ENCODE assay signal across 15 cellular contexts in the genomic region with DNA sequence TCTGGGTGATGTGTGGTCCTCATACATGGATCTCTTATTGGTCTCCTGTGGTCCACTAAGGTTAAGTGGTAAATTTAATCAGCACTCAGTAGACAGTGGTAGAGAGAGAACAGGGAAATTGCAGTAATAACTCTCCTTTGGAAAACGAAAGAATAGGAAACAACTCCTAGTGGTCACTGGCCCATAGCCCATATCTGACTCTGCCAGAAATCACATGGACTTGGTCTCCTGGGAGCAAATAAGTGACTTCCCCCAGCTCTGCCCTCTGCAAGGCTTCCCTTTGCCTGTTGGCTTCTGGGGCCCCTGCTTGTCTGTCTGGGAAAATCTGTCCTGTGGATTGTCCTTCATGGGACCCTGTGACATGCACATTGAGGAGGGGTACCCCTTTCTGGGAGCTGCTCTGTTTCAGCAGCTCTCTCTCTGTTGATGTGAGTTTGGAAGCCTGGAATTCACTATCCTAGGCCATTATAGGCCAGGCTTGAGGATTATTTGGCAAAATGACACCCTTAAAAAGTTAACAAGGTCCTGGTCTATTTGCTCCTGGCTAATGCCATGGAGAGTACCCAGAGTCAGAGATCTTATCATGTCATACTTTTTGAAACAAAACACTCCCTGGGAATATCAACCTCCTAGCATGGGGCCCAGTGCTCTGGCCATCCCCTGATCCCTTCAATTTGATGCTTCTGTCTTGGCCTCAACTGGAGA. TPM values are rescaled to one million over a fixed set of nuclear protein-coding genes. Genes with fewer than 3 reads are reported as not detected.
DNase-seq lines count a peak whose midpoint lies in the region; ATAC-seq and TF ChIP-seq lines count a peak whose summit lies in the region.
"Had no signal": no experiment of that assay in that cellular context is flagged by ENCODE, and none has a peak within 500 bp of the region (broad histone marks: within the 10 kb centered on the region; RNA-seq: fewer than 3 reads in every experiment).

No MANE protein-coding gene starts in this region.

- no peak overlapping the region for H3K4me3 ChIP-seq in right atrium auricular region
- H3K4me3 ChIP-seq in body of pancreas, result no peak overlapping the region
- H3K4me3 ChIP-seq in liver (ENCODE audit: low read depth in 1 of 3, low read length in 3 of 3), result no peak overlapping the region
- H3K4me3 ChIP-seq: gastrocnemius medialis had no signal

- no peaks in the 10 kb centered on the region for H3K9me3 ChIP-seq in right atrium auricular region
- H3K9me3 ChIP-seq in body of pancreas, result no peaks in the 10 kb centered on the region
- no peaks in the 10 kb centered on the region for H3K9me3 ChIP-seq in liver (ENCODE audit: control insufficient read depth in 4 of 4, low read length in 3 of 4)
- H3K9me3 ChIP-seq: gastrocnemius medialis had no signal

- no peak overlapping the region for H3K9ac ChIP-seq in liver (ENCODE audit: low read depth in 1 of 2, low read length in 2 of 2)

- no peak for DNase-seq in Right ventricle myocardium inferior (ENCODE audit: missing footprints)
- DNase-seq in right atrium auricular region (ENCODE audit: low spot score), result no peak
- peak in 3 of 4 donors; percentile 17 to 55 (median 42) for DNase-seq in body of pancreas
- DNase-seq in D341Med (ENCODE audit: low spot score), result no peak
- DNase-seq in NCI-H345 treated with DMSO at 0.1 percent for 48 hours (lab: John Stamatoyannopoulos, UW; ENCODE audit: unreplicated experiment), result no peak
- no peak for DNase-seq in stimulated activated CD8-positive, alpha-beta memory T cell treated with anti-CD3 and anti-CD28 coated beads, Interleukin-4, amount 100 ng/mL, for 48 hours
- DNase-seq: activated CD4-positive, alpha-beta T cell treated with anti-CD3 and anti-CD28 coated beads for 1 hour; NCI-H1417; NCI-H774 had no signal

- no peak for TF ChIP-seq POLR2A in body of pancreas (IDR thresholded peaks at IDR 0.05)

- intact Hi-C loops in Right ventricle myocardium inferior (cut with DNase I), result no loop called here
- intact Hi-C loops in body of pancreas (cut with DNase I), result loop anchor here (5.0 kb wide), 1 partner anchor 644 kb away; no protein-coding TSS in a partner anchor

- H3K4me1 ChIP-seq in right atrium auricular region (no peaks in the 10 kb centered on the region), body of pancreas (no peaks in the 10 kb centered on the region), liver (ENCODE audit: control insufficient read depth in 4 of 4, insufficient read depth in 4 of 4, low read length in 3 of 4) (peaks cover 0 to 12% (median 11%) of the 10 kb centered on the region in 4 donors)
- H3K4me1 ChIP-seq: gastrocnemius medialis had no signal

- ATAC-seq in Right ventricle myocardium inferior (peak; percentile 63), body of pancreas (peak; percentile 75), GM18909 (IDR thresholded peaks at IDR 0.05; ENCODE audit: poor library complexity, unreplicated experiment) (no peak)

- TF ChIP-seq CTCF in right atrium auricular region (IDR thresholded peaks at IDR 0.05), result no peak
- TF ChIP-seq CTCF in body of pancreas (IDR thresholded peaks at IDR 0.05), result no peak
- TF ChIP-seq CTCF in liver (IDR thresholded peaks at IDR 0.05; ENCODE audit: low read depth, low read length, missing input control), result peak; percentile 26

- peak in 1 of 2 donors; percentile 19 for TF ChIP-seq RAD21 in liver (IDR thresholded peaks at IDR 0.05)

- no peak overlapping the region for H3K27ac ChIP-seq in right atrium auricular region
- peak overlapping the region in 1 of 4 donors; percentile 19 for H3K27ac ChIP-seq in body of pancreas
- H3K27ac ChIP-seq in liver (ENCODE audit: low read depth in 1 of 2, low read length in 2 of 2), result peak overlapping the region; percentile 19 to 66
- H3K27ac ChIP-seq: gastrocnemius medialis had no signal

- no peaks in the 10 kb centered on the region for H3K27me3 ChIP-seq in right atrium auricular region
- H3K27me3 ChIP-seq in body of pancreas, result no peaks in the 10 kb centered on the region
- no peaks in the 10 kb centered on the region for H3K27me3 ChIP-seq in liver (ENCODE audit: control insufficient read depth in 4 of 4, insufficient read depth in 4 of 4, low read length in 3 of 4)

- 0 to 17% methylated on average over 1 of the region's 1 CpG for WGBS in body of pancreas, 2 donors
- 2% methylated on average over 1 of the region's 1 CpG for WGBS in liver

- no peaks in the 10 kb centered on the region for H3K36me3 ChIP-seq in right atrium auricular region
- no peaks in the 10 kb centered on the region for H3K36me3 ChIP-seq in body of pancreas (replicated peaks in 1 of 2; ENCODE audit: insufficient read depth in 1 of 2, low read depth in 2 of 2)
- H3K36me3 ChIP-seq in liver (ENCODE audit: control insufficient read depth in 4 of 4, insufficient read depth in 3 of 4, low read depth in 1 of 4, low read length in 3 of 4), result no peaks in the 10 kb centered on the region
- H3K36me3 ChIP-seq: gastrocnemius medialis had no signal

TF ChIP-seq in liver, 16 proteins besides CTCF, POLR2A, EP300 and RAD21:
- no peak for TF ChIP-seq TAF1 (conservative IDR thresholded peaks at IDR 0.05)
- TF ChIP-seq FOXA2 (IDR thresholded peaks at IDR 0.05), result no peak
- peak; percentile 50 for TF ChIP-seq HNF4G (IDR thresholded peaks at IDR 0.05)
- TF ChIP-seq FOXA1 (IDR thresholded peaks at IDR 0.05), result no peak
- no peak for TF ChIP-seq JUND (IDR thresholded peaks at IDR 0.05)
- peak; percentile 22 to 41 for TF ChIP-seq RXRA (IDR thresholded peaks at IDR 0.05)
- TF ChIP-seq SP1 (IDR thresholded peaks at IDR 0.05), result peak; percentile 45
- no peak for TF ChIP-seq GABPA (IDR thresholded peaks at IDR 0.05 in 1 of 2, conservative IDR thresholded peaks at IDR 0.05 in 1 of 2)
- TF ChIP-seq HNF4A (conservative IDR thresholded peaks at IDR 0.05), result peak; percentile 63 to 75
- no peak for TF ChIP-seq YY1 (IDR thresholded peaks at IDR 0.05)
- TF ChIP-seq, protein P1, sequence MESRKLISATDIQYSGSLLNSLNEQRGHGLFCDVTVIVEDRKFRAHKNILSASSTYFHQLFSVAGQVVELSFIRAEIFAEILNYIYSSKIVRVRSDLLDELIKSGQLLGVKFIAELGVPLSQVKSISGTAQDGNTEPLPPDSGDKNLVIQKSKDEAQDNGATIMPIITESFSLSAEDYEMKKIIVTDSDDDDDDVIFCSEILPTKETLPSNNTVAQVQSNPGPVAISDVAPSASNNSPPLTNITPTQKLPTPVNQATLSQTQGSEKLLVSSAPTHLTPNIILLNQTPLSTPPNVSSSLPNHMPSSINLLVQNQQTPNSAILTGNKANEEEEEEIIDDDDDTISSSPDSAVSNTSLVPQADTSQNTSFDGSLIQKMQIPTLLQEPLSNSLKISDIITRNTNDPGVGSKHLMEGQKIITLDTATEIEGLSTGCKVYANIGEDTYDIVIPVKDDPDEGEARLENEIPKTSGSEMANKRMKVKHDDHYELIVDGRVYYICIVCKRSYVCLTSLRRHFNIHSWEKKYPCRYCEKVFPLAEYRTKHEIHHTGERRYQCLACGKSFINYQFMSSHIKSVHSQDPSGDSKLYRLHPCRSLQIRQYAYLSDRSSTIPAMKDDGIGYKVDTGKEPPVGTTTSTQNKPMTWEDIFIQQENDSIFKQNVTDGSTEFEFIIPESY (IDR thresholded peaks at IDR 0.05), result no peak
- TF ChIP-seq, protein P2, sequence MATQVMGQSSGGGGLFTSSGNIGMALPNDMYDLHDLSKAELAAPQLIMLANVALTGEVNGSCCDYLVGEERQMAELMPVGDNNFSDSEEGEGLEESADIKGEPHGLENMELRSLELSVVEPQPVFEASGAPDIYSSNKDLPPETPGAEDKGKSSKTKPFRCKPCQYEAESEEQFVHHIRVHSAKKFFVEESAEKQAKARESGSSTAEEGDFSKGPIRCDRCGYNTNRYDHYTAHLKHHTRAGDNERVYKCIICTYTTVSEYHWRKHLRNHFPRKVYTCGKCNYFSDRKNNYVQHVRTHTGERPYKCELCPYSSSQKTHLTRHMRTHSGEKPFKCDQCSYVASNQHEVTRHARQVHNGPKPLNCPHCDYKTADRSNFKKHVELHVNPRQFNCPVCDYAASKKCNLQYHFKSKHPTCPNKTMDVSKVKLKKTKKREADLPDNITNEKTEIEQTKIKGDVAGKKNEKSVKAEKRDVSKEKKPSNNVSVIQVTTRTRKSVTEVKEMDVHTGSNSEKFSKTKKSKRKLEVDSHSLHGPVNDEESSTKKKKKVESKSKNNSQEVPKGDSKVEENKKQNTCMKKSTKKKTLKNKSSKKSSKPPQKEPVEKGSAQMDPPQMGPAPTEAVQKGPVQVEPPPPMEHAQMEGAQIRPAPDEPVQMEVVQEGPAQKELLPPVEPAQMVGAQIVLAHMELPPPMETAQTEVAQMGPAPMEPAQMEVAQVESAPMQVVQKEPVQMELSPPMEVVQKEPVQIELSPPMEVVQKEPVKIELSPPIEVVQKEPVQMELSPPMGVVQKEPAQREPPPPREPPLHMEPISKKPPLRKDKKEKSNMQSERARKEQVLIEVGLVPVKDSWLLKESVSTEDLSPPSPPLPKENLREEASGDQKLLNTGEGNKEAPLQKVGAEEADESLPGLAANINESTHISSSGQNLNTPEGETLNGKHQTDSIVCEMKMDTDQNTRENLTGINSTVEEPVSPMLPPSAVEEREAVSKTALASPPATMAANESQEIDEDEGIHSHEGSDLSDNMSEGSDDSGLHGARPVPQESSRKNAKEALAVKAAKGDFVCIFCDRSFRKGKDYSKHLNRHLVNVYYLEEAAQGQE (IDR thresholded peaks at IDR 0.05), result no peak
- TF ChIP-seq, protein P3, sequence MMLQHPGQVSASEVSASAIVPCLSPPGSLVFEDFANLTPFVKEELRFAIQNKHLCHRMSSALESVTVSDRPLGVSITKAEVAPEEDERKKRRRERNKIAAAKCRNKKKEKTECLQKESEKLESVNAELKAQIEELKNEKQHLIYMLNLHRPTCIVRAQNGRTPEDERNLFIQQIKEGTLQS (IDR thresholded peaks at IDR 0.05), result no peak
- TF ChIP-seq EGR1 (IDR thresholded peaks at IDR 0.05; ENCODE audit: low read depth in 2 of 2), result no peak
- TF ChIP-seq MAX (IDR thresholded peaks at IDR 0.05), result no peak
- no peak for TF ChIP-seq NR2F2 (IDR thresholded peaks at IDR 0.05)
TF ChIP-seq in liver: peak in this region for 4.

RNA-seq across cellular contexts. Expression of gene HNF1B, which starts 58.0 kb away (rescaled TPM):
- total RNA-seq in Right ventricle myocardium inferior (not detected), right atrium auricular region (not detected), body of pancreas (10 to 100 TPM; 22.3 to 37.6 TPM), liver (1 to 10 TPM; 1.6 to 3.8 TPM)
- 1 to 10 TPM; 5.2 to 5.7 TPM for polyA plus RNA-seq in liver
- total RNA-seq: A673, gastrocnemius medialis, pulmonary artery endothelial cell, temporal lobe had no signal

Comparison
In these comparisons a context has a peak if more than half of its experiments do, and no peak if none do; other contexts are left out.
1. DNase-seq: peak in body of pancreas (3 of 4); none in Right ventricle myocardium inferior (single experiment), right atrium auricular region (single experiment), D341Med (single experiment), NCI-H345 treated with DMSO at 0.1 percent for 48 hours (single experiment) and stimulated activated CD8-positive, alpha-beta memory T cell treated with anti-CD3 and anti-CD28 coated beads, Interleukin-4, amount 100 ng/mL, for 48 hours (single experiment).
2. H3K27ac ChIP-seq: peak in liver (2 of 2); none in right atrium auricular region (0 of 2).
3. RNA of gene HNF1B, which starts 58.0 kb away (total RNA-seq): 22.3 to 37.6 TPM in body of pancreas; 1.6 to 3.8 TPM in liver, not detected in Right ventricle myocardium inferior (single experiment) and not detected in right atrium auricular region; every median in the first group is over 4 times any median in the second.